In the genomic region with DNA sequence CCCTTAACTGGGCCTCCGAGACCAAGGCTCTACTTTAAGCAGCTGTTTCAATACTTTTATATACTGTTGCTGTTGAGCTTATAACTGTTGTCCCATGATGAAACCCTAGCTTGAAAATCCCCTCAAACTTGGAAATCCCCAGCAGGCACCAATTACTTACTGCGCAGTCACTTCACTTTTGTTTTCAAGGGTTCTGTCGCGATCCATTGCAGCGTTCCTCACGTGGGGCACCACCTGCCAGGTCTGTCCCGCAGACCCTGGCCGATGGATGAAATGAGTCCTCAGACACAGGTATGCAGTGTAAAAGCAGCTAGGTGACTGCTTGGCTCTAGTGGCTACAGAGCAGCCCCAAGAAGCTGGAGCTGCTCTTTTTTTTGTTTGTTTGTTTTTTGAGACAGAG, we compare ENCODE assay signal across 9 cellular contexts. TPM values are rescaled to one million over a fixed set of nuclear protein-coding genes. Genes with fewer than 3 reads are reported as not detected.
"Had no signal": no experiment of that assay in that cellular context is flagged by ENCODE, and none has a peak within 500 bp of the region (broad histone marks: within the 10 kb centered on the region; RNA-seq: fewer than 3 reads in every experiment).

No MANE protein-coding gene starts in this region.

RNA-seq across cellular contexts. Expression of a gene that starts 33.9 kb away (rescaled TPM):
- total RNA-seq: activated T-helper 2 cell treated with anti-CD3 and anti-CD28 coated beads, Interferon-gamma antibody, Interleukin-2, Interleukin-4, amounts not matched to agents 10 μg/mL and 5 μg/mL and 100 μg/mL, durations not matched to agents 14 hours and 24 hours and 36 hours; body of pancreas; colonic mucosa; epithelial cell of proximal tubule; lower lobe of right lung; mononuclear cell; myocyte; right cardiac atrium; vagina had no signal
